17 cellular contexts compared by ENCODE assay signal in the genomic region with DNA sequence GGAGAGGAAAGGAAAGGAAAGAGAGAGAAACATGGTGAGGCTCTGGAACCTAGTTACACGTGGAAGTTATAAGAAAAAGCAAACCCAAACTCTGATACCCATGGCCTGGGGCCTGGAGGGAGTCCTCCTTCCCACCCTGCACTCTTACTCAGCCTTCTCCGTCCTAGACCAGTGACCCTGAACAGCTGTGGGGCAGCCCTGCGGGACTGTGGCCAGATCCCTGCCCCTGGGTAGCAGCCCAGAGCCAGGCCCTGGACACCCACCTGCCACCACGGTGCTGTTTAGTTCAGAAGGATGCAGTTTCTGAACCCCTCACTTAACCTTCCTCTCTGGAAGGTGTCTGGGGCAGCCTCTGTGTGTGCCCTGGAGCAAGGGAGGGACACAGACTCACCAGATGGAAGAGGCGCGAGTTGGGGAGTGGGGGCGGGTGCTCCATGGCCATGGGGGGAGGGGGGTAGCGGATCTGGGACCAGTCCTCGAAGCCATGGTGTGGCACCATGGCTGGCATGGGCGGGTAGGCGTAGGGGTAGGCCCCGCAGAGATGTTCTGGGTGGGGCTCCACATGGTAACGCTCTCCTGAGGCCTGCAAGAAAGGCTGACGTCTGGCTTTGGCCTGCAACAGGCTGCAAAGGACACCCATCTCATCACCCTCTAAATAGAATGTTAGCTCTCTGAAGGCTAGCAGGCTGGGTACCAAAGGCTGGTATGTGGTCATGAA. TPM values are rescaled to one million over a fixed set of nuclear protein-coding genes. Genes with fewer than 3 reads are reported as not detected.
"Had no signal": no experiment of that assay in that cellular context is flagged by ENCODE, and none has a peak within 500 bp of the region (broad histone marks: within the 10 kb centered on the region; RNA-seq: fewer than 3 reads in every experiment).

No MANE protein-coding gene starts in this region.

- H3K27ac Mint-ChIP-seq: dendritic cell treated with granulocyte-macrophage colony-stimulating factor and Interleukin-4, amounts not matched to agents 40 ng/mL and 50 ng/mL, for 4 days; stimulated activated memory B cell treated with anti-CD40 and anti-IgM and Interleukin-4, amounts not matched to agents 10 μg/mL and 1 μg/mL and 100 μg/mL, for 72 hours had no signal

- H3K4me3 ChIP-seq: cardiac muscle cell, heart left ventricle, ovary, upper lobe of right lung had no signal

- H3K9me3 ChIP-seq: heart left ventricle, ovary, upper lobe of right lung had no signal

- DNase-seq: erythroblast; foreskin keratinocyte; hippocampal formation; kidney glomerular epithelial cell; mammary epithelial cell; naive thymus-derived CD8-positive, alpha-beta T cell; nucleus accumbens; ovary; right cardiac atrium; stimulated activated CD4-positive, alpha-beta T cell treated with anti-CD3 and anti-CD28 coated beads, Interleukin-4, amount 100 ng/mL, for 1 hour; stimulated activated CD8-positive, alpha-beta memory T cell treated with anti-CD3 and anti-CD28 coated beads, Interleukin-4, amount 100 ng/mL, for 48 hours; upper lobe of right lung had no signal

- ATAC-seq: foreskin keratinocyte; heart left ventricle; naive thymus-derived CD8-positive, alpha-beta T cell; right cardiac atrium; stimulated activated memory B cell treated with anti-CD40 and anti-IgM and Interleukin-4, amounts not matched to agents 10 μg/mL and 1 μg/mL and 100 μg/mL, for 72 hours; upper lobe of right lung had no signal

- H3K36me3 ChIP-seq: ovary had no signal

- H3K9me3 Mint-ChIP-seq: dendritic cell treated with granulocyte-macrophage colony-stimulating factor and Interleukin-4, amounts not matched to agents 40 ng/mL and 50 ng/mL, for 4 days; naive thymus-derived CD8-positive, alpha-beta T cell; neural crest cell; stimulated activated memory B cell treated with anti-CD40 and anti-IgM and Interleukin-4, amounts not matched to agents 10 μg/mL and 1 μg/mL and 100 μg/mL, for 72 hours had no signal

- H3K4me1 Mint-ChIP-seq: neural crest cell had no signal

- H3K4me1 ChIP-seq: foreskin keratinocyte had no signal

- H3K4me3 Mint-ChIP-seq: dendritic cell treated with granulocyte-macrophage colony-stimulating factor and Interleukin-4, amounts not matched to agents 40 ng/mL and 50 ng/mL, for 4 days; naive thymus-derived CD8-positive, alpha-beta T cell; neural crest cell; stimulated activated memory B cell treated with anti-CD40 and anti-IgM and Interleukin-4, amounts not matched to agents 10 μg/mL and 1 μg/mL and 100 μg/mL, for 72 hours had no signal

- H3K27me3 Mint-ChIP-seq: dendritic cell treated with granulocyte-macrophage colony-stimulating factor and Interleukin-4, amounts not matched to agents 40 ng/mL and 50 ng/mL, for 4 days; naive thymus-derived CD8-positive, alpha-beta T cell; stimulated activated memory B cell treated with anti-CD40 and anti-IgM and Interleukin-4, amounts not matched to agents 10 μg/mL and 1 μg/mL and 100 μg/mL, for 72 hours had no signal

- H3K27ac ChIP-seq: cardiac muscle cell, foreskin keratinocyte, heart left ventricle, ovary had no signal

- H3K27me3 ChIP-seq: cardiac muscle cell, foreskin keratinocyte, heart left ventricle, ovary, upper lobe of right lung had no signal

RNA-seq across cellular contexts. Expression of gene GPX3, which starts 13.0 kb away (rescaled TPM):
- total RNA-seq: naive thymus-derived CD8-positive, alpha-beta T cell had no signal
